ENCODE assay signal across 1 cellular context in genomic region chr20:48709292-48709691, GRCh38.
TF ChIP-seq lines count a peak whose summit lies in the region.

No MANE protein-coding gene starts in this region.

TF ChIP-seq in K562, 482 proteins besides CTCF, POLR2A, EP300 and RAD21 (continued from another document):
- 0 out of 2 replicates have a peak, but pooled peaks have one; percentile 29 for TF ChIP-seq RREB1 (CRISPR knock-in tag; IDR thresholded peaks at IDR 0.05)
- no peak for TF ChIP-seq ZNF274 (IDR thresholded peaks at IDR 0.05; ENCODE audit: borderline replicate concordance, low read depth, low read length)
- no peak for TF ChIP-seq IFI16 (CRISPR knock-in tag; IDR thresholded peaks at IDR 0.05)
- TF ChIP-seq RBM25 (IDR thresholded peaks at IDR 0.05; ENCODE audit: low read depth, low read length, severe bottlenecking) = peak; percentile 37
- TF ChIP-seq THAP12 (CRISPR knock-in tag; IDR thresholded peaks at IDR 0.05) = no peak
- no peak for TF ChIP-seq STAG1 (CRISPR knock-in tag; IDR thresholded peaks at IDR 0.05; ENCODE audit: borderline replicate concordance)
- no peak for TF ChIP-seq PURB (CRISPR knock-in tag; IDR thresholded peaks at IDR 0.05; ENCODE audit: low read depth)
